Comparison of ENCODE assay signal across 13 cellular contexts in the genomic region with DNA sequence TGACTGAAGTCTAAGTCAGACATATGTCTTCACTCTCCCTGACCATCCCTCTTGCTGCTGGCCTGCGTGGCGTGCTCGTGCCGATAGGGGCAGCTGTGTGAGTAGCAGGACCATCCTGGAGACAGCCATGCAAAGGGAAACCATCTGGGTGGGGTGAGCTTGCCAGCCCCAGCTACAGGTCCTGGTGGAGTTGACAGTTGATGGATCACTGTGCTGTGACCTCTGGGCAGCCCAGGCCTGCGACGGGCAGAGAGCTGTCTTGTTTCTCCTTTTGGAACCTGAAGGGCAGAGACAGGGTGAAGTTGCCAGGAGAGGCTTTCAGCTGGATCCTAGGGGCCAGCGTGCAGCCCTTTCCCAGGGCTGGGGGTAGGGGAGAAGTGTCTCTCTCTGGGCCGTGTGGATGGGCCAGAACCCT. TPM values are rescaled to one million over a fixed set of nuclear protein-coding genes. Genes with fewer than 3 reads are reported as not detected.
A peak's percentile ranks its signal among the peaks of the same experiment; 100 is the strongest.
DNase-seq lines count a peak whose midpoint lies in the region; ATAC-seq and TF ChIP-seq lines count a peak whose summit lies in the region.
"Had no signal": no experiment of that assay in that cellular context is flagged by ENCODE, and none has a peak within 500 bp of the region (broad histone marks: within the 10 kb centered on the region; RNA-seq: fewer than 3 reads in every experiment).

No MANE protein-coding gene starts in this region.

- H3K36me3 ChIP-seq in gastrocnemius medialis, result no peaks in the 10 kb centered on the region
- H3K36me3 ChIP-seq: neutrophil had no signal

- H3K27me3 ChIP-seq in gastrocnemius medialis, result no peaks in the 10 kb centered on the region
- H3K27me3 ChIP-seq: neutrophil had no signal

- DNase-seq in DMS 273 treated with DMSO at 0.1 percent for 48 hours (lab: John Stamatoyannopoulos, UW) (peak; percentile 35), islet precursor cell (peak; percentile 61), gastrocnemius medialis (peak in 1 of 2 donors; percentile 33), NCI-H69 (lab: John Stamatoyannopoulos, UW) (no peak), NCI-H1092 (lab: John Stamatoyannopoulos, UW) (no peak)
- DNase-seq in stimulated activated effector memory CD8-positive, alpha-beta T cell treated with anti-CD3 and anti-CD28 coated beads, Interleukin-12 subunit alpha, Interleukin-12 subunit beta, amount 100 ng/mL, for 72 hours (ENCODE audit: low spot score in 2 of 2), result no peak
- DNase-seq: activated CD4-positive, alpha-beta T cell treated with anti-CD3 and anti-CD28 coated beads for 4 hours; foreskin melanocyte; SIG-M5 had no signal

- H3K9me3 ChIP-seq in gastrocnemius medialis, result no peaks in the 10 kb centered on the region
- H3K9me3 ChIP-seq: neutrophil had no signal

- H3K4me1 ChIP-seq in gastrocnemius medialis, result peaks cover 25 to 55% of the 10 kb centered on the region in 2 donors

- no peak overlapping the region for H3K4me3 Mint-ChIP-seq in brain
- H3K4me3 Mint-ChIP-seq in stimulated activated effector memory CD8-positive, alpha-beta T cell treated with anti-CD3 and anti-CD28 coated beads, Interleukin-12 subunit alpha, Interleukin-12 subunit beta, amount 100 ng/mL, for 72 hours, result no peak overlapping the region
- H3K4me3 Mint-ChIP-seq: activated naive CD8-positive, alpha-beta T cell had no signal

- H3K27ac ChIP-seq in gastrocnemius medialis, result peak overlapping the region; percentile 74 to 79 (median 78)
- H3K27ac ChIP-seq: neutrophil had no signal

- H3K27me3 Mint-ChIP-seq in brain, result no peaks in the 10 kb centered on the region
- H3K27me3 Mint-ChIP-seq: activated naive CD8-positive, alpha-beta T cell had no signal

- H3K9me3 Mint-ChIP-seq in brain, result peaks cover 0 to 4% (median 0%) of the 10 kb centered on the region in 5 experiments
- H3K9me3 Mint-ChIP-seq in stimulated activated effector memory CD8-positive, alpha-beta T cell treated with anti-CD3 and anti-CD28 coated beads, Interleukin-12 subunit alpha, Interleukin-12 subunit beta, amount 100 ng/mL, for 72 hours, result no peaks in the 10 kb centered on the region

- TF ChIP-seq CTCF in brain (conservative IDR thresholded peaks at IDR 0.05) (peak in 1 of 2 experiments; percentile 32), gastrocnemius medialis (IDR thresholded peaks at IDR 0.05 in 4 of 5, conservative IDR thresholded peaks at IDR 0.05 in 1 of 5) (peak in 1 of 5 experiments; percentile 12)

- in situ Hi-C loops in gastrocnemius medialis (cut with MboI; ENCODE audit: low sequenced_read_pairs in 4 of 4), result no loop called here

- no peak for TF ChIP-seq POLR2A in gastrocnemius medialis (IDR thresholded peaks at IDR 0.05)

- peak overlapping the region in 4 of 5 experiments; percentile 13 to 76 (median 28) for H3K27ac Mint-ChIP-seq in brain
- no peak overlapping the region for H3K27ac Mint-ChIP-seq in stimulated activated effector memory CD8-positive, alpha-beta T cell treated with anti-CD3 and anti-CD28 coated beads, Interleukin-12 subunit alpha, Interleukin-12 subunit beta, amount 100 ng/mL, for 72 hours

- H3K4me3 ChIP-seq in gastrocnemius medialis, result no peak overlapping the region

- intact Hi-C loops in gastrocnemius medialis (cut with DNase I; ENCODE audit: low total_unique reads), result loop anchor here (5.0 kb wide), 1 partner anchor 35 kb away; no protein-coding TSS in a partner anchor

- ATAC-seq in gastrocnemius medialis (no peak), GM18873 (IDR thresholded peaks at IDR 0.05; ENCODE audit: low FRiP score, unreplicated experiment) (no peak)
- no peak for ATAC-seq in stimulated activated effector memory CD8-positive, alpha-beta T cell treated with anti-CD3 and anti-CD28 coated beads, Interleukin-12 subunit alpha, Interleukin-12 subunit beta, amount 100 ng/mL, for 72 hours

- peaks cover 55% of the 10 kb centered on the region for H3K4me1 Mint-ChIP-seq in brain
- H3K4me1 Mint-ChIP-seq in stimulated activated effector memory CD8-positive, alpha-beta T cell treated with anti-CD3 and anti-CD28 coated beads, Interleukin-12 subunit alpha, Interleukin-12 subunit beta, amount 100 ng/mL, for 72 hours, result peaks cover 38% of the 10 kb centered on the region

- H3K36me3 Mint-ChIP-seq in brain, result peaks cover 6% of the 10 kb centered on the region
- no peaks in the 10 kb centered on the region for H3K36me3 Mint-ChIP-seq in stimulated activated effector memory CD8-positive, alpha-beta T cell treated with anti-CD3 and anti-CD28 coated beads, Interleukin-12 subunit alpha, Interleukin-12 subunit beta, amount 100 ng/mL, for 72 hours

RNA-seq across cellular contexts. Expression of gene GRK5, which starts 44.7 kb away (rescaled TPM):
- 5.4 TPM for polyA plus RNA-seq in brain (ENCODE audit: insufficient read depth, low read depth, low replicate concordance)
- total RNA-seq in gastrocnemius medialis, result 10 to 100 TPM in 1 of 4 donors, 1 to 10 TPM in 3; 6.2 to 12.5 (median 9.1) TPM

Comparison
In these comparisons a context has a peak if more than half of its experiments do, and no peak if none do; other contexts are left out.
1. DNase-seq: peak in DMS 273 treated with DMSO at 0.1 percent for 48 hours (single experiment) and islet precursor cell (single experiment); none in stimulated activated effector memory CD8-positive, alpha-beta T cell treated with anti-CD3 and anti-CD28 coated beads, Interleukin-12 subunit alpha, Interleukin-12 subunit beta, amount 100 ng/mL, for 72 hours (0 of 2), NCI-H69 (single experiment) and NCI-H1092 (single experiment).